ENCODE assay signal across 9 cellular contexts in the genomic region with DNA sequence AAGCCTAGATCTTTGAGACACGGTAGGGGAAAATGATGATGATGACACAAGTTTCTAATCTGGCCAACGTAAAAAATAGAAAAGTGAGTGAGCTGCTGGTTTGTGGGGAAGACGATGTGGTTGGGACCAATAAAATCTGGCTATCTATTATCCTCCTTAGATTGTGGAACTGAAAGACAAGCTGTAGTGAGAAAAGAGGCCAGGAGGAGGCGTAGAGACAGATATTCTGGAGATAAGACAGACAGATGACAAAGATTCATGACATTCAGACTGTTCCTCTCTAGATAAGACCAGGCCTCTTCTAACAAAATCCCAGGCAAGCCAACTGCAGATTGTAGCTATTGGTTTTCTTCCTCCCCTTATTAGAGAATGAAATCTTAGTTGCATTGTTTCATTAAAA.
DNase-seq lines count a peak whose midpoint lies in the region; ATAC-seq and TF ChIP-seq lines count a peak whose summit lies in the region.
"Had no signal": no experiment of that assay in that cellular context is flagged by ENCODE, and none has a peak within 500 bp of the region (broad histone marks: within the 10 kb centered on the region; RNA-seq: fewer than 3 reads in every experiment).

No MANE protein-coding gene starts in this region.

- H3K4me3 ChIP-seq in WERI-Rb-1 (ENCODE audit: low read depth, low read length): no peak overlapping the region

- H3K27ac ChIP-seq in WERI-Rb-1: no peak overlapping the region

- TF ChIP-seq CTCF in WERI-Rb-1 (IDR thresholded peaks at IDR 0.05; ENCODE audit: low read depth, low read length) (peak; percentile 27; the same call in 1 of the 2 replicates), nephron progenitor cell (IDR thresholded peaks at IDR 0.05) (peak; percentile 26)

- H3K9me3 Mint-ChIP-seq in nephron progenitor cell: no peaks in the 10 kb centered on the region
- H3K9me3 Mint-ChIP-seq in activated CD8-positive, alpha-beta memory T cell treated with anti-CD3 and anti-CD28 coated beads, Interleukin-2, amount 10 ng/mL, durations not matched to agents 7 days and 5 days (ENCODE audit: low read depth): no peaks in the 10 kb centered on the region
- H3K9me3 Mint-ChIP-seq: stimulated activated naive B cell treated with anti-CD40 and anti-IgM and Interleukin-4, amounts not matched to agents 10 μg/mL and 1 μg/mL and 100 μg/mL, for 72 hours had no signal

- CTCF ChIA-PET in activated CD8-positive, alpha-beta memory T cell treated with anti-CD3 and anti-CD28 coated beads, Interleukin-2, amount 10 ng/mL, durations not matched to agents 7 days and 5 days (lab: Charles Lee): interaction anchor here (0.8 kb wide), 1 partner anchor 13 kb away, joined by 3 read pairs; no protein-coding TSS in a partner anchor

- H3K27me3 ChIP-seq in WERI-Rb-1 (ENCODE audit: insufficient read depth, low read depth, severe bottlenecking): no peaks in the 10 kb centered on the region

- no peaks in the 10 kb centered on the region for H3K36me3 Mint-ChIP-seq in nephron progenitor cell (ENCODE audit: low read depth)
- H3K36me3 Mint-ChIP-seq in activated CD8-positive, alpha-beta memory T cell treated with anti-CD3 and anti-CD28 coated beads, Interleukin-2, amount 10 ng/mL, durations not matched to agents 7 days and 5 days: no peaks in the 10 kb centered on the region
- H3K36me3 Mint-ChIP-seq: stimulated activated naive B cell treated with anti-CD40 and anti-IgM and Interleukin-4, amounts not matched to agents 10 μg/mL and 1 μg/mL and 100 μg/mL, for 72 hours had no signal

- no peak overlapping the region for H3K4me3 Mint-ChIP-seq in nephron progenitor cell
- H3K4me3 Mint-ChIP-seq in activated CD8-positive, alpha-beta memory T cell treated with anti-CD3 and anti-CD28 coated beads, Interleukin-2, amount 10 ng/mL, durations not matched to agents 7 days and 5 days: no peak overlapping the region
- H3K4me3 Mint-ChIP-seq: stimulated activated naive B cell treated with anti-CD40 and anti-IgM and Interleukin-4, amounts not matched to agents 10 μg/mL and 1 μg/mL and 100 μg/mL, for 72 hours had no signal

- ATAC-seq in GM18867 (IDR thresholded peaks at IDR 0.05; ENCODE audit: unreplicated experiment) (peak; percentile 89), HG03439 (IDR thresholded peaks at IDR 0.05; ENCODE audit: unreplicated experiment) (peak; percentile 54), HG03196 (IDR thresholded peaks at IDR 0.05; ENCODE audit: unreplicated experiment) (no peak)
- no peak for ATAC-seq in activated CD8-positive, alpha-beta memory T cell treated with anti-CD3 and anti-CD28 coated beads, Interleukin-2, amount 10 ng/mL, durations not matched to agents 7 days and 5 days

- H3K4me1 Mint-ChIP-seq in nephron progenitor cell: no peaks in the 10 kb centered on the region
- no peaks in the 10 kb centered on the region for H3K4me1 Mint-ChIP-seq in activated CD8-positive, alpha-beta memory T cell treated with anti-CD3 and anti-CD28 coated beads, Interleukin-2, amount 10 ng/mL, durations not matched to agents 7 days and 5 days
- H3K4me1 Mint-ChIP-seq: stimulated activated naive B cell treated with anti-CD40 and anti-IgM and Interleukin-4, amounts not matched to agents 10 μg/mL and 1 μg/mL and 100 μg/mL, for 72 hours had no signal

- H3K36me3 ChIP-seq in WERI-Rb-1: no peaks in the 10 kb centered on the region

- peaks cover 4% of the 10 kb centered on the region for H3K27me3 Mint-ChIP-seq in nephron progenitor cell (ENCODE audit: low read depth, poor library complexity)
- peaks cover 5% of the 10 kb centered on the region for H3K27me3 Mint-ChIP-seq in activated CD8-positive, alpha-beta memory T cell treated with anti-CD3 and anti-CD28 coated beads, Interleukin-2, amount 10 ng/mL, durations not matched to agents 7 days and 5 days
- H3K27me3 Mint-ChIP-seq: stimulated activated naive B cell treated with anti-CD40 and anti-IgM and Interleukin-4, amounts not matched to agents 10 μg/mL and 1 μg/mL and 100 μg/mL, for 72 hours had no signal

- H3K9me3 ChIP-seq in WERI-Rb-1 (ENCODE audit: severe bottlenecking): no peaks in the 10 kb centered on the region

- DNase-seq in WERI-Rb-1: peak; percentile 14
- DNase-seq in nephron progenitor cell: peak; percentile 4
- no peak for DNase-seq in activated CD8-positive, alpha-beta memory T cell treated with anti-CD3 and anti-CD28 coated beads, Interleukin-2, amount 10 ng/mL, durations not matched to agents 7 days and 5 days
- DNase-seq in activated CD4-positive, CD25-positive, alpha-beta regulatory T cell (lab: John Stamatoyannopoulos, UW): no peak
- DNase-seq in C1 segment of cervical spinal cord (lab: John Stamatoyannopoulos, UW): no peak
- DNase-seq: stimulated activated naive B cell treated with anti-CD40 and anti-IgM and Interleukin-4, amounts not matched to agents 10 μg/mL and 1 μg/mL and 100 μg/mL, for 72 hours had no signal

- no peak overlapping the region for H3K27ac Mint-ChIP-seq in nephron progenitor cell
- H3K27ac Mint-ChIP-seq in activated CD8-positive, alpha-beta memory T cell treated with anti-CD3 and anti-CD28 coated beads, Interleukin-2, amount 10 ng/mL, durations not matched to agents 7 days and 5 days: no peak overlapping the region
- H3K27ac Mint-ChIP-seq: stimulated activated naive B cell treated with anti-CD40 and anti-IgM and Interleukin-4, amounts not matched to agents 10 μg/mL and 1 μg/mL and 100 μg/mL, for 72 hours had no signal

Comparison
In these comparisons a context has a peak if more than half of its experiments do, and no peak if none do; other contexts are left out.
1. ATAC-seq: peak in GM18867 (single experiment) and HG03439 (single experiment); none in activated CD8-positive, alpha-beta memory T cell treated with anti-CD3 and anti-CD28 coated beads, Interleukin-2, amount 10 ng/mL, durations not matched to agents 7 days and 5 days (single experiment) and HG03196 (single experiment).
2. DNase-seq: peak in WERI-Rb-1 (single experiment) and nephron progenitor cell (single experiment); none in activated CD8-positive, alpha-beta memory T cell treated with anti-CD3 and anti-CD28 coated beads, Interleukin-2, amount 10 ng/mL, durations not matched to agents 7 days and 5 days (single experiment), activated CD4-positive, CD25-positive, alpha-beta regulatory T cell (0 of 4) and C1 segment of cervical spinal cord (0 of 14).